ENCODE assay signal across 12 cellular contexts in the genomic region with DNA sequence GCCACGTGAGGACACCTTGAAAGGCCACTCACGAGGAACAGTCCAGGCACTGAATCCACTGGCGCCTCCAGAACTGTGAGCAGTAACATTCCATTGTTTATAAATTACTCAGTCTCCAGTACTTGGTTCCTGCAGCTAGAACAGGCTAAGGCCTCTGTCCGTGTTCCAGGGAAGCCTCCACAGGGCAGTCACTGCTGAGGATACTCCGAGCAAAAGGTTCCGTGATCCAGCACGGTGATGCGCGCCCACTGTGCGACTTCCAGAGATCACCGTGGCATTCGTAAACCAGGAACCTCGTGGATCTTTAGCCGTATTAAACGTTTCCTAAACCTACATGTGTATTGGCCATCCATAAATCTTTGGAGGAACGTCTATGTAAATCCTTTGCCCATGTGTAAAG. TPM values are rescaled to one million over a fixed set of nuclear protein-coding genes. Genes with fewer than 3 reads are reported as not detected.
"Had no signal": no experiment of that assay in that cellular context is flagged by ENCODE, and none has a peak within 500 bp of the region (broad histone marks: within the 10 kb centered on the region; RNA-seq: fewer than 3 reads in every experiment).

No MANE protein-coding gene starts in this region.

- H3K4me3 ChIP-seq: GM23248, HAP-1 had no signal

- H3K27ac ChIP-seq: GM23248, HL-60, KMS-11 had no signal

- ATAC-seq: HCT116, HepG2 had no signal

- H3K4me1 ChIP-seq: HAP-1 had no signal

- H3K4me3 Mint-ChIP-seq: HFFc6, IgD-negative memory B cell had no signal

- H3K27ac Mint-ChIP-seq: HFFc6, IgD-negative memory B cell had no signal

- H3K36me3 Mint-ChIP-seq: IgD-negative memory B cell had no signal

- DNase-seq: GM23248, GOT3, H7, HFFc6, KBM-7 had no signal

- H3K27me3 Mint-ChIP-seq: IgD-negative memory B cell had no signal

- H3K9me3 ChIP-seq: HAP-1 had no signal

- H3K4me1 Mint-ChIP-seq: IgD-negative memory B cell had no signal

- H3K36me3 ChIP-seq: HAP-1 had no signal

RNA-seq across cellular contexts. Expression of a gene that starts 51.5 kb away (rescaled TPM):
- total RNA-seq: GM23248, HepG2, HFFc6, HT1080 had no signal
